ENCODE assay signal across 1 cellular context in genomic region chr7:155257482-155258232, GRCh38.
TF ChIP-seq lines count a peak whose summit lies in the region.

No MANE protein-coding gene starts in this region.

TF ChIP-seq in liver, 16 proteins besides CTCF, POLR2A, EP300 and RAD21:
- TF ChIP-seq REST (IDR thresholded peaks at IDR 0.05) = no peak
- TF ChIP-seq HNF4A (conservative IDR thresholded peaks at IDR 0.05) = peak in 1 of 2 donors; percentile 50
- TF ChIP-seq RXRA (IDR thresholded peaks at IDR 0.05) = peak in 1 of 2 donors; percentile 38
- TF ChIP-seq MAX (IDR thresholded peaks at IDR 0.05) = no peak
- TF ChIP-seq FOXA2 (IDR thresholded peaks at IDR 0.05) = no peak
- TF ChIP-seq ATF3 (IDR thresholded peaks at IDR 0.05) = no peak
- no peak for TF ChIP-seq TAF1 (conservative IDR thresholded peaks at IDR 0.05)
- peak in 1 of 2 donors; percentile 22 for TF ChIP-seq JUND (IDR thresholded peaks at IDR 0.05)
- no peak for TF ChIP-seq FOXA1 (IDR thresholded peaks at IDR 0.05)
- TF ChIP-seq ZBTB33 (IDR thresholded peaks at IDR 0.05) = no peak
- TF ChIP-seq EGR1 (IDR thresholded peaks at IDR 0.05; ENCODE audit: low read depth in 2 of 2) = no peak
- TF ChIP-seq YY1 (IDR thresholded peaks at IDR 0.05) = peak; percentile 43
- TF ChIP-seq HNF4G (IDR thresholded peaks at IDR 0.05) = no peak
- TF ChIP-seq NR2F2 (IDR thresholded peaks at IDR 0.05) = no peak
- no peak for TF ChIP-seq SP1 (IDR thresholded peaks at IDR 0.05)
- no peak for TF ChIP-seq GABPA (IDR thresholded peaks at IDR 0.05 in 1 of 2, conservative IDR thresholded peaks at IDR 0.05 in 1 of 2)
